8 cellular contexts compared by ENCODE assay signal in the genomic region with DNA sequence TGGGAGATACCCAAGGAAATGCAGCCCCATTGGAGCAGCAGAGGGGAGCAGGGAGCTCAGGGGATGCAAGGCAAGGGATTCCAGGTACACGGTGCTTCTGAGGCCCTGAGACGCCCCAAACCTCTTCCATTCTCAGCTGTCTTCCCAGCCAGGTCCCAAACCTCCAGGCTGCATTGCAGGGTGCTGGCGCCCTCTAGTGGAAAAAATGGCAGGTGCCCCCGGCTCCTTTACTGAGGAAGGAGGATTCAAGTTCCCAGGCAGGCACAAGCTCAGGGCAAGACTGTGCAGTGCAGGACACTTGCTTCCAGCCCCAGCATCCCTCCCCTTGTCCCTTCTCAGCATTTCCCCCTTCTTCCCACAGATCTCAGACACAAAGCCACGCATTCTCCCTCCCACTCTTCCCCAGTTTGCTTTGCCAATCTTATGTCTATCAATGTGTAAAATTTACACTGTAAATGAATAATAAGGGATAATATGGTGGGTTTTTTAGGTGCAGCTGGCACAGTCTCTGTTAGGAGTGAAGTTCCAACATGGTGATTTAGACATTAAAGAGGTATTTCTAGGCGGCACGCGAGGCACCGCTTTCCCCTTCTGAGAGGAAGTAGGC. TPM values are rescaled to one million over a fixed set of nuclear protein-coding genes. Genes with fewer than 3 reads are reported as not detected.
DNase-seq lines count a peak whose midpoint lies in the region; ATAC-seq and TF ChIP-seq lines count a peak whose summit lies in the region.

No MANE protein-coding gene starts in this region.

- H3K27ac ChIP-seq in left lung, result no peak overlapping the region

- DNase-seq in GM12865 (ENCODE audit: low read depth) (peak; percentile 63), HEK293T (ENCODE audit: extremely low spot score) (peak; percentile 88), NCI-H2107 treated with DMSO at 0.1 percent for 48 hours (lab: John Stamatoyannopoulos, UW; ENCODE audit: unreplicated experiment) (peak; percentile 3), cerebellar nuclear complex (lab: John Stamatoyannopoulos, UW) (peak; percentile 3 to 72), left lung (peak; percentile 58 to 87)
- DNase-seq in stimulated activated CD4-positive, alpha-beta T cell treated with anti-CD3 and anti-CD28 coated beads, Interleukin-4, amount 100 ng/mL, for 24 hours, result peak; percentile 70
- no peak for DNase-seq in NK-92 treated with Interleukin-12 subunit alpha and Interleukin-12 subunit beta, amount 100 ng/mL, for 24 hours (lab: John Stamatoyannopoulos, UW)

- ATAC-seq in activated CD4-positive, CD25-positive, alpha-beta regulatory T cell treated with anti-CD3 and anti-CD28 coated beads, Interleukin-2, amount 50 U/mL, for 24 hours, result peak; percentile 42 to 44
- peak; percentile 86 for ATAC-seq in left lung

- peaks cover 0 to 5% of the 10 kb centered on the region in 2 donors for H3K4me1 ChIP-seq in left lung

- H3K9me3 ChIP-seq in left lung, result no peaks in the 10 kb centered on the region

- POLR2A ChIA-PET in HEK293T (lab: Yijun Ruan, JAX), result interaction anchor here (1.4 kb wide), 1 partner anchor 46 kb away, joined by 3 read pairs; the partner anchor contains the start of gene GPAM

- no peak overlapping the region for H3K4me3 ChIP-seq in GM12865 (ENCODE audit: low read depth, low read length)
- no peak overlapping the region for H3K4me3 ChIP-seq in left lung

- TF ChIP-seq CTCF in GM12865 (IDR thresholded peaks at IDR 0.05; ENCODE audit: insufficient read depth, low read depth, low read length, missing control alignments) (peak; percentile 90), left lung (IDR thresholded peaks at IDR 0.05) (peak; percentile 86 to 90)

- H3K27me3 ChIP-seq in left lung, result no peaks in the 10 kb centered on the region

- intact Hi-C loops in left lung (cut with DNase I), result no loop called here

- H3K36me3 ChIP-seq in left lung, result no peaks in the 10 kb centered on the region

- CTCF ChIA-PET in HEK293T (lab: Yijun Ruan, JAX), result interaction anchor here (0.6 to 2.1 kb wide), 25 partner anchors 10 to 1067 kb away, joined by 3 to 32 read pairs (median 4); no protein-coding TSS in a partner anchor

TF ChIP-seq in HEK293T, 16 proteins besides CTCF, POLR2A, EP300 and RAD21:
- TF ChIP-seq SUZ12 (IDR thresholded peaks at IDR 0.05) (no peak), PKNOX1 (IDR thresholded peaks at IDR 0.05) (no peak), FOXM1 (IDR thresholded peaks at IDR 0.05; ENCODE audit: borderline replicate concordance) (no peak), HDGF (IDR thresholded peaks at IDR 0.05; ENCODE audit: borderline replicate concordance) (no peak), ARNT (IDR thresholded peaks at IDR 0.05) (no peak), FOXK2 (IDR thresholded peaks at IDR 0.05) (no peak), L3MBTL2 (conservative IDR thresholded peaks at IDR 0.05) (no peak), NFRKB (IDR thresholded peaks at IDR 0.05) (no peak), FOXA1 (IDR thresholded peaks at IDR 0.05) (no peak), ELF4 (IDR thresholded peaks at IDR 0.05) (no peak), BHLHE40 (IDR thresholded peaks at IDR 0.05; ENCODE audit: borderline replicate concordance) (no peak), LEF1 (IDR thresholded peaks at IDR 0.05; ENCODE audit: borderline replicate concordance) (no peak), ZNF384 (IDR thresholded peaks at IDR 0.05) (no peak), TARDBP (IDR thresholded peaks at IDR 0.05) (no peak), SP1 (IDR thresholded peaks at IDR 0.05) (no peak), CTBP1 (IDR thresholded peaks at IDR 0.05; ENCODE audit: borderline replicate concordance) (no peak)

RNA-seq across cellular contexts. Expression of gene GPAM, which starts 46.1 kb away (rescaled TPM):
- 10 to 100 TPM; 11.2 to 19.0 TPM for total RNA-seq in left lung
